Comparison of ENCODE assay signal across 30 cellular contexts in genomic region chrX:125627676-125628075, GRCh38.
"Had no signal": no experiment of that assay in that cellular context is flagged by ENCODE, and none has a peak within 500 bp of the region (broad histone marks: within the 10 kb centered on the region; RNA-seq: fewer than 3 reads in every experiment).

No MANE protein-coding gene starts in this region.

- H3K4me3 ChIP-seq: body of pancreas, cardiac muscle cell, colonic mucosa, esophagus squamous epithelium, gastroesophageal sphincter, heart right ventricle, hepatocyte had no signal

- DNase-seq: activated B cell treated with CpG ODN at 0.5 μM for 24 hours; activated CD4-positive, alpha-beta T cell treated with anti-CD3 and anti-CD28 coated beads for 48 hours; activated CD4-positive, alpha-beta T cell treated with anti-CD3 and anti-CD28 coated beads, Interleukin-2, amount 50 U/mL, for 1 hour; activated CD4-positive, alpha-beta T cell treated with anti-CD3 and anti-CD28 coated beads, Interleukin-2, amount 50 U/mL, for 48 hours; activated CD8-positive, alpha-beta memory T cell treated with anti-CD3 and anti-CD28 coated beads for 24 hours; activated CD8-positive, alpha-beta T cell treated with anti-CD3 and anti-CD28 coated beads for 36 hours; activated effector memory CD4-positive, alpha-beta T cell treated with Interleukin-2 at 50 U/mL for 16 hours; activated gamma-delta T cell treated with Interleukin-2 at 50 U/mL for 16 hours; activated naive CD4-positive, alpha-beta T cell treated with anti-CD3 and anti-CD28 coated beads, Interleukin-2, amount 50 U/mL, for 16 hours; activated naive CD4-positive, alpha-beta T cell treated with Interleukin-2 at 50 U/mL for 16 hours; activated T-cell treated with anti-CD3 and anti-CD28 coated beads, Interleukin-2, amount 50 U/mL, for 4 hours; amniotic stem cell; anterior cingulate cortex; body of pancreas; central memory CD4-positive, alpha-beta T cell; cerebellar nuclear complex; colonic mucosa; effector CD8-positive, alpha-beta T cell; esophagus squamous epithelium; foreskin melanocyte; heart right ventricle; T1000; WERI-Rb-1 had no signal

- FAIRE-seq: endometrium, endothelial cell of umbilical vein had no signal

- H3K27me3 ChIP-seq: body of pancreas, cardiac muscle cell, colonic mucosa, esophagus squamous epithelium, gastroesophageal sphincter, heart right ventricle, hepatocyte had no signal

- ATAC-seq: activated CD4-positive, CD25-positive, alpha-beta regulatory T cell treated with anti-CD3 and anti-CD28 coated beads, Interleukin-2, amount 50 U/mL, for 24 hours; activated CD8-positive, alpha-beta T cell treated with anti-CD3 and anti-CD28 coated beads for 36 hours; activated T-cell treated with anti-CD3 and anti-CD28 coated beads, Interleukin-2, amount 50 U/mL, for 4 hours; activated T-helper 17 cell treated with anti-CD3 and anti-CD28 coated beads, Interleukin-2, amount 50 U/mL, for 72 hours; body of pancreas; gastroesophageal sphincter; heart right ventricle had no signal

- H3K36me3 ChIP-seq: cardiac muscle cell, colonic mucosa, esophagus squamous epithelium, gastroesophageal sphincter, heart right ventricle, WERI-Rb-1 had no signal
